Comparison of ENCODE assay signal across 21 cellular contexts in the genomic region with DNA sequence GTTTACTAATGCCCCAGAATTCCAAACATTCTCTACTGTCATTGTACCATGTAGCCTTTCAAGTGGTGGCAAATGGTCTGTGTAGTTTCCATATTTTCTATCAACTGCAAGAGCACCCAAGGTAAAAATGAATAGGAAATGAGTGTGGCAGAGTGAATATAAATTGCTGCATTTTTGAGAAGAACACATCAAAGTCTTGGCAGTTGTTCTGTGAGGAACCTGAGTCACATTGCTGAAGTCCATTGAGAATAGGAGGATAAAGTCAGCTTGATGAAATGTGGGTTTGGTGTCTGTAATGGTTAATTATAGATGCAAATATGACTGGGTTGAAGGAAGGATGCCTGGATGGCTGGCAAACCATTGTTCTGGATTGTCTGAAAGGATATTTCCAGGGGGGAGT.
"Had no signal": no experiment of that assay in that cellular context is flagged by ENCODE, and none has a peak within 500 bp of the region (broad histone marks: within the 10 kb centered on the region; RNA-seq: fewer than 3 reads in every experiment).

No MANE protein-coding gene starts in this region.

- DNase-seq: activated CD4-positive, alpha-beta T cell treated with anti-CD3 and anti-CD28 coated beads, Interleukin-2, amount 50 U/mL, for 1 hour; activated CD4-positive, CD25-positive, alpha-beta regulatory T cell treated with anti-CD3 and anti-CD28 coated beads, Interleukin-2, amount 50 U/mL, for 72 hours; activated CD8-positive, alpha-beta T cell treated with anti-CD3 and anti-CD28 coated beads, Interleukin-2, amount 10 ng/mL, durations not matched to agents 7 days and 5 days; activated gamma-delta T cell; activated naive CD4-positive, alpha-beta T cell treated with anti-CD3 and anti-CD28 coated beads, Interleukin-2, amount 50 U/mL, for 16 hours; activated naive CD8-positive, alpha-beta T cell treated with anti-CD3 and anti-CD28 coated beads, Interleukin-2, amount 50 U/mL, for 24 hours; brain microvascular endothelial cell; central memory CD4-positive, alpha-beta T cell; dermis blood vessel endothelial cell; effector CD8-positive, alpha-beta T cell; gastrocnemius medialis; hippocampal formation; left cardiac atrium; mesendoderm; naive thymus-derived CD8-positive, alpha-beta T cell; right cardiac atrium; stimulated activated CD4-positive, alpha-beta T cell treated with anti-CD3 and anti-CD28 coated beads, Interleukin-2, amount 100 ng/mL, for 24 hours; stimulated activated naive CD8-positive, alpha-beta T cell treated with anti-CD3 and anti-CD28 coated beads, Interleukin-15, amount 100 ng/mL, for 72 hours; tibial artery; WERI-Rb-1 had no signal

- H3K4me1 ChIP-seq: gastrocnemius medialis, prostate gland, tibial artery had no signal

- H3K36me3 ChIP-seq: brain microvascular endothelial cell, gastrocnemius medialis, prostate gland, tibial artery, WERI-Rb-1 had no signal

- H3K9me3 ChIP-seq: gastrocnemius medialis, prostate gland, tibial artery had no signal

- H3K27me3 ChIP-seq: brain microvascular endothelial cell, gastrocnemius medialis, tibial artery had no signal

- H3K4me3 ChIP-seq: gastrocnemius medialis, prostate gland, tibial artery had no signal

- H3K27ac ChIP-seq: brain microvascular endothelial cell, gastrocnemius medialis, prostate gland, tibial artery, WERI-Rb-1 had no signal
